Comparison of ENCODE assay signal across 24 cellular contexts in the genomic region with DNA sequence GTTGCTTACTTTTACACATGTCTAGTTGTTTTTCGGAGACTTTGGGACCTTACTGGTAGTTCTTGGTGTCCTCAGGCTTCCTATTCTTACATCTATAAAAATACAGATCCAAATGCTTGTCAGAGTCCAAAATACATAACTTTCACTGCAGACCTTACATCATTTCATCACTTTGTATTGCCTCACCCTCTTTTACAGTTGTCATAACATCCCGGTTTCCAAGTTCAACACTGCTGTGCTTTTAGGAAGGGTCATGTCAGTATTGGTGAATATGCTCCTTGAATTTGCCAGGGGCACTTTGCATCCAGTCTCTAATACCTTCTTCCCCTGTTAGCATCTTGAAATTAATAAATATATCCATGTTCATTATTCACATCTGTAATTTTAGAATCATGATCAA.
"Had no signal": no experiment of that assay in that cellular context is flagged by ENCODE, and none has a peak within 500 bp of the region (broad histone marks: within the 10 kb centered on the region; RNA-seq: fewer than 3 reads in every experiment).

No MANE protein-coding gene starts in this region.

- H3K9me3 Mint-ChIP-seq: activated CD4-positive, alpha-beta memory T cell treated with anti-CD3 and anti-CD28 coated beads for 36 hours; activated naive CD4-positive, alpha-beta T cell treated with anti-CD3 and anti-CD28 coated beads, Interleukin-2, amount 10 ng/mL, durations not matched to agents 7 days and 5 days; central memory CD8-positive, alpha-beta T cell; natural killer cell; stimulated activated effector memory CD8-positive, alpha-beta T cell treated with anti-CD3 and anti-CD28 coated beads, Interleukin-12 subunit alpha, Interleukin-12 subunit beta, amount 100 ng/mL, for 72 hours; T-helper 1 cell treated with Interleukin-12 subunit alpha and Interleukin-12 subunit beta and Interleukin-4 antibody, amounts not matched to agents 30 μg/mL and 1 μg/mL, for 36 hours had no signal

- H3K36me3 ChIP-seq: ovary, prostate gland, vagina had no signal

- H3K27ac ChIP-seq: body of pancreas, coronary artery, esophagus muscularis mucosa, heart right ventricle, ovary, prostate gland, skin epidermis, testis, vagina had no signal

- H3K9me3 ChIP-seq: body of pancreas, esophagus muscularis mucosa, heart right ventricle, ovary, prostate gland, testis, vagina had no signal

- H3K27me3 Mint-ChIP-seq: activated CD4-positive, alpha-beta memory T cell treated with anti-CD3 and anti-CD28 coated beads for 36 hours; activated naive CD4-positive, alpha-beta T cell treated with anti-CD3 and anti-CD28 coated beads, Interleukin-2, amount 10 ng/mL, durations not matched to agents 7 days and 5 days; central memory CD8-positive, alpha-beta T cell had no signal

- H3K4me1 Mint-ChIP-seq: activated naive CD4-positive, alpha-beta T cell treated with anti-CD3 and anti-CD28 coated beads, Interleukin-2, amount 10 ng/mL, durations not matched to agents 7 days and 5 days; stimulated activated effector memory CD8-positive, alpha-beta T cell treated with anti-CD3 and anti-CD28 coated beads, Interleukin-12 subunit alpha, Interleukin-12 subunit beta, amount 100 ng/mL, for 72 hours had no signal

- H3K4me3 ChIP-seq: body of pancreas, coronary artery, esophagus muscularis mucosa, heart right ventricle, ovary, prostate gland, skin epidermis, testis, vagina had no signal

- DNase-seq: activated CD4-positive, alpha-beta memory T cell treated with anti-CD3 and anti-CD28 coated beads for 36 hours; activated CD4-positive, alpha-beta T cell treated with anti-CD3 and anti-CD28 coated beads for 4 hours; activated CD4-positive, CD25-positive, alpha-beta regulatory T cell; activated effector memory CD4-positive, alpha-beta T cell treated with Interleukin-2 at 50 U/mL for 16 hours; activated naive CD4-positive, alpha-beta T cell treated with anti-CD3 and anti-CD28 coated beads, Interleukin-2, amount 10 ng/mL, durations not matched to agents 7 days and 5 days; activated T-cell treated with anti-CD3 and anti-CD28 coated beads, Interleukin-2, amount 50 U/mL, for 48 hours; anterior cingulate cortex; body of pancreas; heart right ventricle; midbrain; natural killer cell; ovary; stimulated activated CD4-positive, alpha-beta T cell treated with anti-CD3 and anti-CD28 coated beads, Interleukin-1b, Interleukin-23, amount 100 ng/mL, for 48 hours; T1000; testis; trophoblast cell had no signal

- H3K4me1 ChIP-seq: body of pancreas, esophagus muscularis mucosa, heart right ventricle, prostate gland, testis, vagina had no signal

- H3K4me3 Mint-ChIP-seq: activated CD4-positive, alpha-beta memory T cell treated with anti-CD3 and anti-CD28 coated beads for 36 hours; activated naive CD4-positive, alpha-beta T cell treated with anti-CD3 and anti-CD28 coated beads, Interleukin-2, amount 10 ng/mL, durations not matched to agents 7 days and 5 days; central memory CD8-positive, alpha-beta T cell; natural killer cell; stimulated activated effector memory CD8-positive, alpha-beta T cell treated with anti-CD3 and anti-CD28 coated beads, Interleukin-12 subunit alpha, Interleukin-12 subunit beta, amount 100 ng/mL, for 72 hours; T-helper 1 cell treated with Interleukin-12 subunit alpha and Interleukin-12 subunit beta and Interleukin-4 antibody, amounts not matched to agents 30 μg/mL and 1 μg/mL, for 36 hours had no signal

- H3K27ac Mint-ChIP-seq: activated CD4-positive, alpha-beta memory T cell treated with anti-CD3 and anti-CD28 coated beads for 36 hours; activated naive CD4-positive, alpha-beta T cell treated with anti-CD3 and anti-CD28 coated beads, Interleukin-2, amount 10 ng/mL, durations not matched to agents 7 days and 5 days; natural killer cell; stimulated activated effector memory CD8-positive, alpha-beta T cell treated with anti-CD3 and anti-CD28 coated beads, Interleukin-12 subunit alpha, Interleukin-12 subunit beta, amount 100 ng/mL, for 72 hours; T-helper 1 cell treated with Interleukin-12 subunit alpha and Interleukin-12 subunit beta and Interleukin-4 antibody, amounts not matched to agents 30 μg/mL and 1 μg/mL, for 36 hours had no signal

- H3K27me3 ChIP-seq: body of pancreas, esophagus muscularis mucosa, heart right ventricle, ovary, testis, vagina had no signal

- H3K36me3 Mint-ChIP-seq: activated CD4-positive, alpha-beta memory T cell treated with anti-CD3 and anti-CD28 coated beads for 36 hours; activated naive CD4-positive, alpha-beta T cell treated with anti-CD3 and anti-CD28 coated beads, Interleukin-2, amount 10 ng/mL, durations not matched to agents 7 days and 5 days had no signal

- ATAC-seq: body of pancreas; natural killer cell; stimulated activated effector memory CD8-positive, alpha-beta T cell treated with anti-CD3 and anti-CD28 coated beads, Interleukin-12 subunit alpha, Interleukin-12 subunit beta, amount 100 ng/mL, for 72 hours had no signal
